ENCODE assay signal across 24 cellular contexts in genomic region chr1:1035291-1035931, GRCh38. TPM values are rescaled to one million over a fixed set of nuclear protein-coding genes. Genes with fewer than 3 reads are reported as not detected.
"Had no signal": no experiment of that assay in that cellular context is flagged by ENCODE, and none has a peak within 500 bp of the region (broad histone marks: within the 10 kb centered on the region; RNA-seq: fewer than 3 reads in every experiment).

No MANE protein-coding gene starts in this region.

- H3K4me3 Mint-ChIP-seq: activated CD4-positive, alpha-beta memory T cell treated with anti-CD3 and anti-CD28 coated beads, Interleukin-2, amount 10 ng/mL, durations not matched to agents 7 days and 5 days; activated T-cell treated with anti-CD3 and anti-CD28 coated beads, Interleukin-2, amount 50 U/mL, for 4 hours had no signal

- H3K27me3 ChIP-seq: testis had no signal

- H3K27ac ChIP-seq: ascending aorta, cardiac muscle cell, skin epidermis, stomach, testis, upper lobe of left lung had no signal

- H3K36me3 Mint-ChIP-seq: naive B cell had no signal

- H3K4me3 ChIP-seq: ascending aorta, cardiac muscle cell, skin epidermis, stomach, testis, upper lobe of left lung had no signal

- H3K36me3 ChIP-seq: ascending aorta, cardiac muscle cell had no signal

- DNase-seq: activated CD4-positive, alpha-beta memory T cell treated with anti-CD3 and anti-CD28 coated beads, Interleukin-2, amount 10 ng/mL, durations not matched to agents 7 days and 5 days; activated CD4-positive, alpha-beta T cell treated with anti-CD3 and anti-CD28 coated beads for 36 hours; activated effector memory CD4-positive, alpha-beta T cell treated with anti-CD3 and anti-CD28 coated beads, Interleukin-2, amount 50 U/mL, for 16 hours; activated T-cell treated with anti-CD3 and anti-CD28 coated beads, Interleukin-2, amount 50 U/mL, for 4 hours; hippocampal formation; mammary epithelial cell; naive B cell; nucleus accumbens; posterior cingulate gyrus; retina; stimulated activated CD4-positive, alpha-beta T cell treated with anti-CD3 and anti-CD28 coated beads, Interleukin-4, amount 100 ng/mL, for 4 hours; stimulated activated CD8-positive, alpha-beta memory T cell treated with anti-CD3 and anti-CD28 coated beads, Interleukin-4, amount 100 ng/mL, for 48 hours; stomach; T-helper 17 cell; testis had no signal

- H3K9me3 ChIP-seq: ascending aorta, stomach, testis, upper lobe of left lung had no signal

- H3K27ac Mint-ChIP-seq: activated CD4-positive, alpha-beta memory T cell treated with anti-CD3 and anti-CD28 coated beads, Interleukin-2, amount 10 ng/mL, durations not matched to agents 7 days and 5 days; activated CD4-positive, alpha-beta T cell treated with anti-CD3 and anti-CD28 coated beads for 36 hours; T-helper 17 cell had no signal

- ATAC-seq: activated CD4-positive, alpha-beta T cell treated with anti-CD3 and anti-CD28 coated beads for 36 hours; activated T-cell treated with anti-CD3 and anti-CD28 coated beads, Interleukin-2, amount 50 U/mL, for 4 hours; esophagus mucosa; left lobe of liver; T-helper 17 cell had no signal

- H3K9me3 Mint-ChIP-seq: activated CD4-positive, alpha-beta memory T cell treated with anti-CD3 and anti-CD28 coated beads, Interleukin-2, amount 10 ng/mL, durations not matched to agents 7 days and 5 days; activated T-cell treated with anti-CD3 and anti-CD28 coated beads, Interleukin-2, amount 50 U/mL, for 4 hours; naive B cell had no signal

RNA-seq across cellular contexts. Expression of gene RNF223, which starts 38.7 kb away (rescaled TPM):
- total RNA-seq: activated CD4-positive, alpha-beta memory T cell treated with anti-CD3 and anti-CD28 coated beads, Interleukin-2, amount 10 ng/mL, durations not matched to agents 7 days and 5 days; activated CD4-positive, alpha-beta T cell treated with anti-CD3 and anti-CD28 coated beads for 36 hours; ascending aorta; glomerular endothelial cell; left lobe of liver; mononuclear cell; T-helper 17 cell had no signal
- polyA plus RNA-seq: cardiac muscle cell had no signal

RNA-seq across cellular contexts. Expression of gene PERM1, which starts 53.5 kb away (rescaled TPM):
- total RNA-seq: activated CD4-positive, alpha-beta memory T cell treated with anti-CD3 and anti-CD28 coated beads, Interleukin-2, amount 10 ng/mL, durations not matched to agents 7 days and 5 days; activated CD4-positive, alpha-beta T cell treated with anti-CD3 and anti-CD28 coated beads for 36 hours; activated T-cell treated with anti-CD3 and anti-CD28 coated beads, Interleukin-2, amount 50 U/mL, for 4 hours; ascending aorta; esophagus mucosa; glomerular endothelial cell; mammary epithelial cell; T-helper 17 cell had no signal
- polyA plus RNA-seq: keratinocyte, mammary epithelial cell had no signal
